In genomic region chr7:70775570-70776156, GRCh38 we compare ENCODE assay signal across 9 cellular contexts.
DNase-seq lines count a peak whose midpoint lies in the region; ATAC-seq and TF ChIP-seq lines count a peak whose summit lies in the region.
"Had no signal": no experiment of that assay in that cellular context is flagged by ENCODE, and none has a peak within 500 bp of the region (broad histone marks: within the 10 kb centered on the region; RNA-seq: fewer than 3 reads in every experiment).

No MANE protein-coding gene starts in this region.

- H3K4me1 Mint-ChIP-seq in T-helper 17 cell = peaks cover 38% of the 10 kb centered on the region
- peaks cover 12% of the 10 kb centered on the region for H3K4me1 Mint-ChIP-seq in activated CD8-positive, alpha-beta T cell treated with anti-CD3 and anti-CD28 coated beads for 36 hours (ENCODE audit: low read depth)

- H3K4me3 Mint-ChIP-seq in T-helper 17 cell = peak overlapping the region; percentile 26
- H3K4me3 Mint-ChIP-seq in activated CD8-positive, alpha-beta T cell treated with anti-CD3 and anti-CD28 coated beads for 36 hours = no peak overlapping the region

- no peaks in the 10 kb centered on the region for H3K9me3 Mint-ChIP-seq in activated CD8-positive, alpha-beta T cell treated with anti-CD3 and anti-CD28 coated beads for 36 hours

- peak overlapping the region; percentile 98 for H3K27ac Mint-ChIP-seq in T-helper 17 cell
- no peak overlapping the region for H3K27ac Mint-ChIP-seq in activated CD8-positive, alpha-beta T cell treated with anti-CD3 and anti-CD28 coated beads for 36 hours

- no peaks in the 10 kb centered on the region for H3K9me3 ChIP-seq in T-helper 17 cell (ENCODE audit: control insufficient read depth, low read length, poor library complexity, severe bottlenecking)
- H3K9me3 ChIP-seq: tibial artery had no signal

- CTCF ChIA-PET in activated CD8-positive, alpha-beta T cell treated with anti-CD3 and anti-CD28 coated beads for 36 hours (lab: Charles Lee) = no interaction called here

- DNase-seq in EH (ENCODE audit: low read depth) (peak; percentile 36), T-helper 17 cell (no peak), kidney tubule cell (ENCODE audit: low spot score) (peak; percentile 6), cerebellar nuclear complex (lab: John Stamatoyannopoulos, UW) (no peak), AG08396 (ENCODE audit: low spot score) (no peak), HCEC 1CT (no peak)
- no peak for DNase-seq in activated CD8-positive, alpha-beta T cell treated with anti-CD3 and anti-CD28 coated beads for 36 hours
- DNase-seq: tibial artery had no signal

- H3K36me3 Mint-ChIP-seq in T-helper 17 cell (ENCODE audit: low read depth) = peaks cover 2% of the 10 kb centered on the region
- no peaks in the 10 kb centered on the region for H3K36me3 Mint-ChIP-seq in activated CD8-positive, alpha-beta T cell treated with anti-CD3 and anti-CD28 coated beads for 36 hours (ENCODE audit: low read depth)

- POLR2A ChIA-PET in activated CD8-positive, alpha-beta T cell treated with anti-CD3 and anti-CD28 coated beads for 36 hours (lab: Charles Lee) = no interaction called here

- no peaks in the 10 kb centered on the region for H3K27me3 Mint-ChIP-seq in T-helper 17 cell
- peaks cover 2% of the 10 kb centered on the region for H3K27me3 Mint-ChIP-seq in activated CD8-positive, alpha-beta T cell treated with anti-CD3 and anti-CD28 coated beads for 36 hours

- no peak for TF ChIP-seq CTCF in activated CD8-positive, alpha-beta T cell treated with anti-CD3 and anti-CD28 coated beads for 36 hours (IDR thresholded peaks at IDR 0.05)

- intact Hi-C loops in activated CD8-positive, alpha-beta T cell treated with anti-CD3 and anti-CD28 coated beads for 36 hours (cut with micrococcal nuclease) = no loop called here

- peak; percentile 54 for ATAC-seq in GM21786 (IDR thresholded peaks at IDR 0.05; ENCODE audit: unreplicated experiment)
- peak; percentile 37 for ATAC-seq in T-helper 17 cell
- no peak for ATAC-seq in activated CD8-positive, alpha-beta T cell treated with anti-CD3 and anti-CD28 coated beads for 36 hours

Comparison
In these comparisons a context has a peak if more than half of its experiments do, and no peak if none do; other contexts are left out.
1. DNase-seq: peak in EH (single experiment) and kidney tubule cell (single experiment); none in T-helper 17 cell (0 of 3), cerebellar nuclear complex (0 of 2), AG08396 (single experiment), activated CD8-positive, alpha-beta T cell treated with anti-CD3 and anti-CD28 coated beads for 36 hours (single experiment) and HCEC 1CT (single experiment).